2 cellular contexts compared by ENCODE assay signal in the genomic region with DNA sequence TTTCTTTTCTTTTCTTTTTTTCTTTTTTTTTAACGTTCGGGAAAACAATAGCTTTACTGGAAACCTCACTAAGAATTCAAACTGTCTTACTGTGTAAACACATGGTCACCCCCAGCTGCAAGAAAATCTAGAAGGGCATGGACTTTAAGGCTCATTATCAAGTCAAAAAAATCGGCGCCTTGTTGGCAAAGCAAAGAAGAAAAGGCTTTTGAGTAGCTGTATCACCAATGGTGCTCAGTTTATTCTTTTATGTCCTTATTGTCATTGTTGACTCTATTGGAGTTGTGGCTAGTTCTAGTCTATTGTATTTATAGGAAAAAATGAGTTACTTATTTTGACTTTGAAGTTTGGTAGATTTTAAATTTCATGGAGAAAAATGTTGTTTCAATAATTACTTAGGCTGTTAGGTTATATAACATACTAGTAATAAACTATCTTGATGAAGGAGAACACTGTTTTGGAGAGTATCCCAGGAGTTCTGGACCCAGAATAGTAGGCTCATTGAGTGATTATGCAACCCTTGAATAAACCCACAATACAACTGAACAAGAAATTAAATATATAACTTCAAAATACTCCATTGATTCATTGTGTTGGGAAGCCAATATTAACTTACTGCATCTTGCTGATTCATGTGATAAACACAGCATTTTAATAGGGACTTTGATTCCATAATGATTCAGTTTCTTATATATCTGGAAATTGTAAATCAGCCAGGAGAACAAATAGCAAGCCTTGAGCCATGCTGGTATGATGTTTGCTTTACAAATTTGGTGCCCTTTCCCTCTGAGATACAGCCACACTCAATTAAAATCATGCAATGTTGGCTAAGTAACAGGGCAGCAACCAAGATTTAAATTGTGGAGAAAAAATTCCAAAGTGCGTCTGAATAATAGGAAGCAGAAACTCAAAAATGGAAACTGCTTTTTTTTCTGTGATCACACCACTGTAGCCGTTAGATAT.
TF ChIP-seq lines count a peak whose summit lies in the region.

No MANE protein-coding gene starts in this region.

TF ChIP-seq in liver, 16 proteins besides CTCF, POLR2A, EP300 and RAD21:
- TF ChIP-seq NR2F2 (IDR thresholded peaks at IDR 0.05): no peak
- TF ChIP-seq JUND (IDR thresholded peaks at IDR 0.05): no peak
- no peak for TF ChIP-seq TAF1 (conservative IDR thresholded peaks at IDR 0.05)
- TF ChIP-seq, protein P1, sequence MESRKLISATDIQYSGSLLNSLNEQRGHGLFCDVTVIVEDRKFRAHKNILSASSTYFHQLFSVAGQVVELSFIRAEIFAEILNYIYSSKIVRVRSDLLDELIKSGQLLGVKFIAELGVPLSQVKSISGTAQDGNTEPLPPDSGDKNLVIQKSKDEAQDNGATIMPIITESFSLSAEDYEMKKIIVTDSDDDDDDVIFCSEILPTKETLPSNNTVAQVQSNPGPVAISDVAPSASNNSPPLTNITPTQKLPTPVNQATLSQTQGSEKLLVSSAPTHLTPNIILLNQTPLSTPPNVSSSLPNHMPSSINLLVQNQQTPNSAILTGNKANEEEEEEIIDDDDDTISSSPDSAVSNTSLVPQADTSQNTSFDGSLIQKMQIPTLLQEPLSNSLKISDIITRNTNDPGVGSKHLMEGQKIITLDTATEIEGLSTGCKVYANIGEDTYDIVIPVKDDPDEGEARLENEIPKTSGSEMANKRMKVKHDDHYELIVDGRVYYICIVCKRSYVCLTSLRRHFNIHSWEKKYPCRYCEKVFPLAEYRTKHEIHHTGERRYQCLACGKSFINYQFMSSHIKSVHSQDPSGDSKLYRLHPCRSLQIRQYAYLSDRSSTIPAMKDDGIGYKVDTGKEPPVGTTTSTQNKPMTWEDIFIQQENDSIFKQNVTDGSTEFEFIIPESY (IDR thresholded peaks at IDR 0.05): no peak
- no peak for TF ChIP-seq SP1 (IDR thresholded peaks at IDR 0.05)
- TF ChIP-seq, protein P2, sequence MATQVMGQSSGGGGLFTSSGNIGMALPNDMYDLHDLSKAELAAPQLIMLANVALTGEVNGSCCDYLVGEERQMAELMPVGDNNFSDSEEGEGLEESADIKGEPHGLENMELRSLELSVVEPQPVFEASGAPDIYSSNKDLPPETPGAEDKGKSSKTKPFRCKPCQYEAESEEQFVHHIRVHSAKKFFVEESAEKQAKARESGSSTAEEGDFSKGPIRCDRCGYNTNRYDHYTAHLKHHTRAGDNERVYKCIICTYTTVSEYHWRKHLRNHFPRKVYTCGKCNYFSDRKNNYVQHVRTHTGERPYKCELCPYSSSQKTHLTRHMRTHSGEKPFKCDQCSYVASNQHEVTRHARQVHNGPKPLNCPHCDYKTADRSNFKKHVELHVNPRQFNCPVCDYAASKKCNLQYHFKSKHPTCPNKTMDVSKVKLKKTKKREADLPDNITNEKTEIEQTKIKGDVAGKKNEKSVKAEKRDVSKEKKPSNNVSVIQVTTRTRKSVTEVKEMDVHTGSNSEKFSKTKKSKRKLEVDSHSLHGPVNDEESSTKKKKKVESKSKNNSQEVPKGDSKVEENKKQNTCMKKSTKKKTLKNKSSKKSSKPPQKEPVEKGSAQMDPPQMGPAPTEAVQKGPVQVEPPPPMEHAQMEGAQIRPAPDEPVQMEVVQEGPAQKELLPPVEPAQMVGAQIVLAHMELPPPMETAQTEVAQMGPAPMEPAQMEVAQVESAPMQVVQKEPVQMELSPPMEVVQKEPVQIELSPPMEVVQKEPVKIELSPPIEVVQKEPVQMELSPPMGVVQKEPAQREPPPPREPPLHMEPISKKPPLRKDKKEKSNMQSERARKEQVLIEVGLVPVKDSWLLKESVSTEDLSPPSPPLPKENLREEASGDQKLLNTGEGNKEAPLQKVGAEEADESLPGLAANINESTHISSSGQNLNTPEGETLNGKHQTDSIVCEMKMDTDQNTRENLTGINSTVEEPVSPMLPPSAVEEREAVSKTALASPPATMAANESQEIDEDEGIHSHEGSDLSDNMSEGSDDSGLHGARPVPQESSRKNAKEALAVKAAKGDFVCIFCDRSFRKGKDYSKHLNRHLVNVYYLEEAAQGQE (IDR thresholded peaks at IDR 0.05): no peak
- TF ChIP-seq, protein P3, sequence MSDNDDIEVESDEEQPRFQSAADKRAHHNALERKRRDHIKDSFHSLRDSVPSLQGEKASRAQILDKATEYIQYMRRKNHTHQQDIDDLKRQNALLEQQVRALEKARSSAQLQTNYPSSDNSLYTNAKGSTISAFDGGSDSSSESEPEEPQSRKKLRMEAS (IDR thresholded peaks at IDR 0.05): no peak
- TF ChIP-seq RXRA (IDR thresholded peaks at IDR 0.05): peak in 1 of 2 donors; percentile 17
- TF ChIP-seq, protein P4, sequence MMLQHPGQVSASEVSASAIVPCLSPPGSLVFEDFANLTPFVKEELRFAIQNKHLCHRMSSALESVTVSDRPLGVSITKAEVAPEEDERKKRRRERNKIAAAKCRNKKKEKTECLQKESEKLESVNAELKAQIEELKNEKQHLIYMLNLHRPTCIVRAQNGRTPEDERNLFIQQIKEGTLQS (IDR thresholded peaks at IDR 0.05): no peak
- no peak for TF ChIP-seq HNF4G (IDR thresholded peaks at IDR 0.05)
- no peak for TF ChIP-seq FOXA2 (IDR thresholded peaks at IDR 0.05)
- peak in 1 of 2 donors; percentile 10 for TF ChIP-seq EGR1 (IDR thresholded peaks at IDR 0.05; ENCODE audit: low read depth in 2 of 2)
- TF ChIP-seq FOXA1 (IDR thresholded peaks at IDR 0.05): no peak
- peak; percentile 32 to 33 for TF ChIP-seq HNF4A (conservative IDR thresholded peaks at IDR 0.05)
- TF ChIP-seq GABPA (IDR thresholded peaks at IDR 0.05 in 1 of 2, conservative IDR thresholded peaks at IDR 0.05 in 1 of 2): no peak
- no peak for TF ChIP-seq YY1 (IDR thresholded peaks at IDR 0.05)

TF ChIP-seq in HepG2, 621 proteins besides CTCF, POLR2A, EP300 and RAD21:
- TF ChIP-seq CCAR2 (optimal IDR thresholded peaks at IDR 0.05; ENCODE audit: low read depth, low read length): no peak
- TF ChIP-seq, protein P5, sequence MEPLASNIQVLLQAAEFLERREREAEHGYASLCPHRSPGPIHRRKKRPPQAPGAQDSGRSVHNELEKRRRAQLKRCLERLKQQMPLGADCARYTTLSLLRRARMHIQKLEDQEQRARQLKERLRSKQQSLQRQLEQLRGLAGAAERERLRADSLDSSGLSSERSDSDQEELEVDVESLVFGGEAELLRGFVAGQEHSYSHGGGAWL (CRISPR knock-in tag; IDR thresholded peaks at IDR 0.05): no peak
- no peak for TF ChIP-seq FOXA1 (IDR thresholded peaks at IDR 0.05)
- TF ChIP-seq FOXA1 (CRISPR knock-in tag; IDR thresholded peaks at IDR 0.05): no peak
- TF ChIP-seq ZNF543 (CRISPR knock-in tag; IDR thresholded peaks at IDR 0.05): no peak
- TF ChIP-seq, protein P6, sequence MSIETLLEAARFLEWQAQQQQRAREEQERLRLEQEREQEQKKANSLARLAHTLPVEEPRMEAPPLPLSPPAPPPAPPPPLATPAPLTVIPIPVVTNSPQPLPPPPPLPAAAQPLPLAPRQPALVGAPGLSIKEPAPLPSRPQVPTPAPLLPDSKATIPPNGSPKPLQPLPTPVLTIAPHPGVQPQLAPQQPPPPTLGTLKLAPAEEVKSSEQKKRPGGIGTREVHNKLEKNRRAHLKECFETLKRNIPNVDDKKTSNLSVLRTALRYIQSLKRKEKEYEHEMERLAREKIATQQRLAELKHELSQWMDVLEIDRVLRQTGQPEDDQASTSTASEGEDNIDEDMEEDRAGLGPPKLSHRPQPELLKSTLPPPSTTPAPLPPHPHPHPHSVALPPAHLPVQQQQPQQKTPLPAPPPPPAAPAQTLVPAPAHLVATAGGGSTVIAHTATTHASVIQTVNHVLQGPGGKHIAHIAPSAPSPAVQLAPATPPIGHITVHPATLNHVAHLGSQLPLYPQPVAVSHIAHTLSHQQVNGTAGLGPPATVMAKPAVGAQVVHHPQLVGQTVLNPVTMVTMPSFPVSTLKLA (IDR thresholded peaks at IDR 0.05): no peak
- no peak for TF ChIP-seq SALL1 (CRISPR knock-in tag; IDR thresholded peaks at IDR 0.05)
- no peak for TF ChIP-seq NR1H2 (CRISPR knock-in tag; IDR thresholded peaks at IDR 0.05; ENCODE audit: borderline replicate concordance, low read depth)
- TF ChIP-seq SRSF4 (IDR thresholded peaks at IDR 0.05; ENCODE audit: low read depth, low read length, poor library complexity, severe bottlenecking): no peak
- no peak for TF ChIP-seq NFE2L2 (IDR thresholded peaks at IDR 0.05; ENCODE audit: low read length)
- no peak for TF ChIP-seq NCOA2 (CRISPR knock-in tag; IDR thresholded peaks at IDR 0.05)
- no peak for TF ChIP-seq SOX5 (CRISPR knock-in tag; IDR thresholded peaks at IDR 0.05; ENCODE audit: borderline replicate concordance)
- TF ChIP-seq YEATS2 (CRISPR knock-in tag; IDR thresholded peaks at IDR 0.05; ENCODE audit: borderline replicate concordance): no peak
- no peak for TF ChIP-seq ZNF678 (CRISPR knock-in tag; IDR thresholded peaks at IDR 0.05)
- no peak for TF ChIP-seq GTF2F1 (IDR thresholded peaks at IDR 0.05; ENCODE audit: low read length)
- no peak for TF ChIP-seq KAT2B (IDR thresholded peaks at IDR 0.05; ENCODE audit: borderline replicate concordance, low read depth, low read length)
- TF ChIP-seq, protein P7, sequence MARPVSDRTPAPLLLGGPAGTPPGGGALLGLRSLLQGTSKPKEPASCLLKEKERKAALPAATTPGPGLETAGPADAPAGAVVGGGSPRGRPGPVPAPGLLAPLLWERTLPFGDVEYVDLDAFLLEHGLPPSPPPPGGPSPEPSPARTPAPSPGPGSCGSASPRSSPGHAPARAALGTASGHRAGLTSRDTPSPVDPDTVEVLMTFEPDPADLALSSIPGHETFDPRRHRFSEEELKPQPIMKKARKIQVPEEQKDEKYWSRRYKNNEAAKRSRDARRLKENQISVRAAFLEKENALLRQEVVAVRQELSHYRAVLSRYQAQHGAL (CRISPR knock-in tag; IDR thresholded peaks at IDR 0.05; ENCODE audit: not compliant biosample characterization): no peak
- TF ChIP-seq, protein P8, sequence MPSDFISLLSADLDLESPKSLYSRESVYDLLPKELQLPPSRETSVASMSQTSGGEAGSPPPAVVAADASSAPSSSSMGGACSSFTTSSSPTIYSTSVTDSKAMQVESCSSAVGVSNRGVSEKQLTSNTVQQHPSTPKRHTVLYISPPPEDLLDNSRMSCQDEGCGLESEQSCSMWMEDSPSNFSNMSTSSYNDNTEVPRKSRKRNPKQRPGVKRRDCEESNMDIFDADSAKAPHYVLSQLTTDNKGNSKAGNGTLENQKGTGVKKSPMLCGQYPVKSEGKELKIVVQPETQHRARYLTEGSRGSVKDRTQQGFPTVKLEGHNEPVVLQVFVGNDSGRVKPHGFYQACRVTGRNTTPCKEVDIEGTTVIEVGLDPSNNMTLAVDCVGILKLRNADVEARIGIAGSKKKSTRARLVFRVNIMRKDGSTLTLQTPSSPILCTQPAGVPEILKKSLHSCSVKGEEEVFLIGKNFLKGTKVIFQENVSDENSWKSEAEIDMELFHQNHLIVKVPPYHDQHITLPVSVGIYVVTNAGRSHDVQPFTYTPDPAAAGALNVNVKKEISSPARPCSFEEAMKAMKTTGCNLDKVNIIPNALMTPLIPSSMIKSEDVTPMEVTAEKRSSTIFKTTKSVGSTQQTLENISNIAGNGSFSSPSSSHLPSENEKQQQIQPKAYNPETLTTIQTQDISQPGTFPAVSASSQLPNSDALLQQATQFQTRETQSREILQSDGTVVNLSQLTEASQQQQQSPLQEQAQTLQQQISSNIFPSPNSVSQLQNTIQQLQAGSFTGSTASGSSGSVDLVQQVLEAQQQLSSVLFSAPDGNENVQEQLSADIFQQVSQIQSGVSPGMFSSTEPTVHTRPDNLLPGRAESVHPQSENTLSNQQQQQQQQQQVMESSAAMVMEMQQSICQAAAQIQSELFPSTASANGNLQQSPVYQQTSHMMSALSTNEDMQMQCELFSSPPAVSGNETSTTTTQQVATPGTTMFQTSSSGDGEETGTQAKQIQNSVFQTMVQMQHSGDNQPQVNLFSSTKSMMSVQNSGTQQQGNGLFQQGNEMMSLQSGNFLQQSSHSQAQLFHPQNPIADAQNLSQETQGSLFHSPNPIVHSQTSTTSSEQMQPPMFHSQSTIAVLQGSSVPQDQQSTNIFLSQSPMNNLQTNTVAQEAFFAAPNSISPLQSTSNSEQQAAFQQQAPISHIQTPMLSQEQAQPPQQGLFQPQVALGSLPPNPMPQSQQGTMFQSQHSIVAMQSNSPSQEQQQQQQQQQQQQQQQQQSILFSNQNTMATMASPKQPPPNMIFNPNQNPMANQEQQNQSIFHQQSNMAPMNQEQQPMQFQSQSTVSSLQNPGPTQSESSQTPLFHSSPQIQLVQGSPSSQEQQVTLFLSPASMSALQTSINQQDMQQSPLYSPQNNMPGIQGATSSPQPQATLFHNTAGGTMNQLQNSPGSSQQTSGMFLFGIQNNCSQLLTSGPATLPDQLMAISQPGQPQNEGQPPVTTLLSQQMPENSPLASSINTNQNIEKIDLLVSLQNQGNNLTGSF (CRISPR knock-in tag; IDR thresholded peaks at IDR 0.05): no peak
- TF ChIP-seq, protein P9, sequence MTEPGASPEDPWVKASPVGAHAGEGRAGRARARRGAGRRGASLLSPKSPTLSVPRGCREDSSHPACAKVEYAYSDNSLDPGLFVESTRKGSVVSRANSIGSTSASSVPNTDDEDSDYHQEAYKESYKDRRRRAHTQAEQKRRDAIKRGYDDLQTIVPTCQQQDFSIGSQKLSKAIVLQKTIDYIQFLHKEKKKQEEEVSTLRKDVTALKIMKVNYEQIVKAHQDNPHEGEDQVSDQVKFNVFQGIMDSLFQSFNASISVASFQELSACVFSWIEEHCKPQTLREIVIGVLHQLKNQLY (CRISPR knock-in tag; IDR thresholded peaks at IDR 0.05): no peak
- TF ChIP-seq RORA (CRISPR knock-in tag; IDR thresholded peaks at IDR 0.05): no peak
